26 cellular contexts compared by ENCODE assay signal in the genomic region with DNA sequence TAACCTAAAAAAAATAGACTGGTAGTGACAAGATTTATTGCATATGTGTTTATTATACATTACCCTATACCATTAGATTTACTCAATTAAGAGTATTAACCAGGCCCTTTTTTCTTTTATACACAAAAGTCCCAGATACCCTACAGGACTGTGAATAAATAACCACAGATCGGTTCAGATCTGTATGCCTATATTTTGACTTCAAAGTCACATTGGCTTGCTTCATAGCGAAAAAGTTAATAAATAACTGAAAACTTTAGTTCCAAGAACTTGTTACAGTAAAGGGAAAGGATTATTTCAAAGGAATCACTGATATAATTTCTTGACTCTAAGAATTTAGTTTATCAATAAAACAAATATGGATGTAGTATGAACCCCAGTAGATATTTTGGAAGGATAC.
"Had no signal": no experiment of that assay in that cellular context is flagged by ENCODE, and none has a peak within 500 bp of the region (broad histone marks: within the 10 kb centered on the region; RNA-seq: fewer than 3 reads in every experiment).

No MANE protein-coding gene starts in this region.

- H3K4me3 Mint-ChIP-seq: activated CD8-positive, alpha-beta T cell treated with anti-CD3 and anti-CD28 coated beads, Interleukin-2, amount 10 ng/mL, durations not matched to agents 7 days and 5 days; activated naive CD8-positive, alpha-beta T cell treated with anti-CD3 and anti-CD28 coated beads, Interleukin-2, amount 10 ng/mL, durations not matched to agents 7 days and 5 days; T-helper 1 cell treated with Interleukin-12 subunit alpha and Interleukin-12 subunit beta and Interleukin-4 antibody, amounts not matched to agents 30 μg/mL and 1 μg/mL, for 36 hours had no signal

- H3K27ac Mint-ChIP-seq: activated CD8-positive, alpha-beta T cell treated with anti-CD3 and anti-CD28 coated beads, Interleukin-2, amount 10 ng/mL, durations not matched to agents 7 days and 5 days; activated naive CD8-positive, alpha-beta T cell treated with anti-CD3 and anti-CD28 coated beads, Interleukin-2, amount 10 ng/mL, durations not matched to agents 7 days and 5 days; T-helper 1 cell treated with Interleukin-12 subunit alpha and Interleukin-12 subunit beta and Interleukin-4 antibody, amounts not matched to agents 30 μg/mL and 1 μg/mL, for 36 hours had no signal

- H3K27ac ChIP-seq: adrenal gland, RWPE1, SJSA1 had no signal

- DNase-seq: activated CD4-positive, alpha-beta T cell treated with anti-CD3 and anti-CD28 coated beads for 48 hours; activated CD4-positive, alpha-beta T cell treated with anti-CD3 and anti-CD28 coated beads, Interleukin-2, amount 50 U/mL, for 4 hours; activated CD8-positive, alpha-beta memory T cell treated with anti-CD3 and anti-CD28 coated beads, Interleukin-2, amount 50 U/mL, for 48 hours; activated CD8-positive, alpha-beta T cell treated with anti-CD3 and anti-CD28 coated beads, Interleukin-2, amount 10 ng/mL, durations not matched to agents 7 days and 5 days; activated naive CD4-positive, alpha-beta T cell treated with anti-CD3 and anti-CD28 coated beads, Interleukin-2, amount 50 U/mL, for 16 hours; activated naive CD8-positive, alpha-beta T cell treated with anti-CD3 and anti-CD28 coated beads, Interleukin-2, amount 10 ng/mL, durations not matched to agents 7 days and 5 days; activated T-cell treated with anti-CD3 and anti-CD28 coated beads, Interleukin-2, amount 50 U/mL, for 1 hour; adrenal gland; anterior cingulate cortex; MG63; MV-4-11; NCI-H1092 treated with DMSO at 0.1 percent for 48 hours; NCI-H1436; NCI-H1694 treated with DMSO at 0.1 percent for 48 hours; NCI-H2029 treated with DMSO at 0.1 percent for 48 hours; NCI-H345; NCI-H510A; NCI-H526 treated with DMSO at 0.1 percent for 48 hours; NCI-H82; OCI-M1; Right ventricle myocardium superior had no signal

- H3K27me3 Mint-ChIP-seq: activated naive CD8-positive, alpha-beta T cell treated with anti-CD3 and anti-CD28 coated beads, Interleukin-2, amount 10 ng/mL, durations not matched to agents 7 days and 5 days had no signal

- H3K4me1 ChIP-seq: adrenal gland, SJSA1 had no signal

- H3K36me3 Mint-ChIP-seq: activated naive CD8-positive, alpha-beta T cell treated with anti-CD3 and anti-CD28 coated beads, Interleukin-2, amount 10 ng/mL, durations not matched to agents 7 days and 5 days had no signal

- H3K9me3 Mint-ChIP-seq: activated naive CD8-positive, alpha-beta T cell treated with anti-CD3 and anti-CD28 coated beads, Interleukin-2, amount 10 ng/mL, durations not matched to agents 7 days and 5 days; T-helper 1 cell treated with Interleukin-12 subunit alpha and Interleukin-12 subunit beta and Interleukin-4 antibody, amounts not matched to agents 30 μg/mL and 1 μg/mL, for 36 hours had no signal

- ATAC-seq: activated CD4-positive, CD25-positive, alpha-beta regulatory T cell treated with anti-CD3 and anti-CD28 coated beads, Interleukin-2, amount 50 U/mL, for 24 hours; activated CD8-positive, alpha-beta T cell treated with anti-CD3 and anti-CD28 coated beads, Interleukin-2, amount 10 ng/mL, durations not matched to agents 7 days and 5 days; Panc1 had no signal

- H3K4me3 ChIP-seq: adrenal gland, MG63, SJSA1 had no signal

- H3K27me3 ChIP-seq: adrenal gland, MG63, SJSA1 had no signal

- H3K4me1 Mint-ChIP-seq: activated naive CD8-positive, alpha-beta T cell treated with anti-CD3 and anti-CD28 coated beads, Interleukin-2, amount 10 ng/mL, durations not matched to agents 7 days and 5 days had no signal

- H3K36me3 ChIP-seq: MG63 had no signal

- H3K9me3 ChIP-seq: adrenal gland, MG63, SJSA1 had no signal
